1 cellular context compared by ENCODE assay signal in genomic region chr10:90925078-90926029, GRCh38.
TF ChIP-seq lines count a peak whose summit lies in the region.

No MANE protein-coding gene starts in this region.

TF ChIP-seq in IMR-90, 13 proteins besides CTCF, POLR2A, EP300 and RAD21:
- TF ChIP-seq CEBPB (IDR thresholded peaks at IDR 0.05; ENCODE audit: low read depth, low read length) (no peak), CHD1 (IDR thresholded peaks at IDR 0.05; ENCODE audit: low read depth, low read length) (no peak), USF2 (IDR thresholded peaks at IDR 0.05; ENCODE audit: low read depth, low read length) (no peak), SMC3 (IDR thresholded peaks at IDR 0.05; ENCODE audit: low read depth, low read length) (no peak), MXI1 (IDR thresholded peaks at IDR 0.05; ENCODE audit: borderline replicate concordance, low read depth, low read length) (no peak), FOS (IDR thresholded peaks at IDR 0.05; ENCODE audit: low read depth, low read length) (no peak), ELK1 (IDR thresholded peaks at IDR 0.05; ENCODE audit: borderline replicate concordance, low read depth, low read length) (no peak), NFE2L2 (IDR thresholded peaks at IDR 0.05; ENCODE audit: low read depth, low read length) (no peak), BHLHE40 (IDR thresholded peaks at IDR 0.05; ENCODE audit: low read depth, low read length) (no peak), RCOR1 (IDR thresholded peaks at IDR 0.05; ENCODE audit: insufficient replicate concordance, low read length) (no peak), RFX5 (IDR thresholded peaks at IDR 0.05; ENCODE audit: low read depth, low read length) (no peak), MAZ (IDR thresholded peaks at IDR 0.05; ENCODE audit: borderline replicate concordance, low read depth, low read length) (no peak), MAFK (IDR thresholded peaks at IDR 0.05; ENCODE audit: low read depth, low read length) (no peak)
